ENCODE assay signal across 8 cellular contexts in the genomic region with DNA sequence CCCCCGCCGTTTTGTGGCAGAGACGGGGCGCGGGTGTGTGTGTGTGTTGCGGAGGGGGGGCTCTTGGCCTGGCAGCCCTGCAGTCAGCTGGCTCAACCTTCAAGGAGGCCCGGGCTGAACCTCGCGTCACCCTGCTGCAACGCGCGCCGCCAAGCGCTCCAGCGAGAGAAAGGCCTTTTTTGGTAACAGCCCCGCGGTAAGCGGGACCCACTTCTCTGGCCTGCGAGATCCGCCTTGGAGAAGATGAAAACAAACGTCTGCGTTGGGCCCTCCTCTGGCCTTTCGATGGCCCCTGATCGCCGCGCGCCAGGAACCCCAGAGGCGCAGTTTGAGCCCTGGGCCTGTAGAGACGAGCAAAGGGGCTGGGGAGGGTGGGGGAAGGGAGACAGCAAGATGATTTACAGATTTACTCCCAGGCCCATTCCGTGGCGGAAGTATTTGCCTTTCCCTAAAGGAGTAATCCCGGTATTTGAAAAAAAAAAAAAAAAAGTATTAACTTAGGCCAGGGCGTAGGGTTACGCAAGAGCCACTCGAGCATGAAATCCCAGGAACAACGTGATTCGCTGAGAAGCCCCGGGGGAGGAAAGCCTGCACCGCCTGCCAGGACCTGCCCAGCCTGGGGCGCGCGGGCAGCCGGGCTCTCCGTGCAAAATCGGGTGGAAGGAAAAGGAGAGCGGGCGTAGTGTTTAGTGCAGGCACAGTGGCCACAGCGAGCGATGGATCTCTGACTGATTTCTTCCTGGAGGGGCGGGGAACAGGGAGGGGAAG. TPM values are rescaled to one million over a fixed set of nuclear protein-coding genes. Genes with fewer than 3 reads are reported as not detected.
DNase-seq lines count a peak whose midpoint lies in the region; ATAC-seq and TF ChIP-seq lines count a peak whose summit lies in the region.

No MANE protein-coding gene starts in this region.

- H3K9me3 ChIP-seq in KOPT-K1 (ENCODE audit: insufficient read depth, low read length, poor library complexity, severe bottlenecking) (no peaks in the 10 kb centered on the region), Peyer's patch (no peaks in the 10 kb centered on the region)
- H3K9me3 ChIP-seq in naive thymus-derived CD4-positive, alpha-beta T cell (ENCODE audit: control insufficient read depth in 2 of 3, low read length in 3 of 3): no peaks in the 10 kb centered on the region

- TF ChIP-seq POLR2A in Peyer's patch (IDR thresholded peaks at IDR 0.05): peak; percentile 50 to 69

- H3K27ac ChIP-seq in KOPT-K1 (ENCODE audit: low read depth, low read length, poor library complexity, severe bottlenecking) (peak overlapping the region; percentile 96), Peyer's patch (peak overlapping the region; percentile 90 to 100 (median 98))
- peak overlapping the region; percentile 95 for H3K27ac ChIP-seq in naive thymus-derived CD4-positive, alpha-beta T cell (ENCODE audit: low read depth, low read length)

- DNase-seq in NK-92 treated with Interleukin-12 subunit alpha and Interleukin-12 subunit beta, amount 100 ng/mL, for 24 hours (lab: John Stamatoyannopoulos, UW): peak; percentile 48
- no peak for DNase-seq in NK-92 (lab: John Stamatoyannopoulos, UW; ENCODE audit: unreplicated experiment)
- DNase-seq in Peyer's patch: peak; percentile 85 to 93 (median 87)
- peak; percentile 52 to 63 for DNase-seq in activated T-helper 1 cell treated with anti-CD3 and anti-CD28 coated beads, Interleukin-2, amount 50 U/mL, for 16 hours (ENCODE audit: low read depth in 1 of 2, low spot score in 1 of 2)
- DNase-seq in fibroblast of gingiva (ENCODE audit: low read depth): peak; percentile 100
- DNase-seq in naive thymus-derived CD4-positive, alpha-beta T cell: peak; percentile 52 to 82 (median 71)
- DNase-seq in stimulated activated naive CD8-positive, alpha-beta T cell treated with anti-CD3 and anti-CD28 coated beads, Interleukin-15, Interleukin-2, amounts not matched to agents 100 U/mL and 50 U/mL, for 24 hours: peak; percentile 82

- H3K27ac Mint-ChIP-seq in naive thymus-derived CD4-positive, alpha-beta T cell: peak overlapping the region; percentile 92 to 98 (median 94)

- peaks cover 39 to 80% (median 73%) of the 10 kb centered on the region in 7 donors for H3K4me1 Mint-ChIP-seq in naive thymus-derived CD4-positive, alpha-beta T cell

- H3K9me3 Mint-ChIP-seq in naive thymus-derived CD4-positive, alpha-beta T cell: peaks cover 0 to 5% (median 0%) of the 10 kb centered on the region in 11 donors

- POLR2A ChIA-PET in naive thymus-derived CD4-positive, alpha-beta T cell (lab: Charles Lee): interaction anchor here (0.6 to 10.6 kb wide), 9 partner anchors 8 to 103 kb away, joined by 3 to 240 read pairs (median 6); no protein-coding TSS in a partner anchor

- peak overlapping the region; percentile 81 to 93 (median 90) for H3K4me3 Mint-ChIP-seq in naive thymus-derived CD4-positive, alpha-beta T cell

- H3K27me3 ChIP-seq in Peyer's patch: no peaks in the 10 kb centered on the region
- no peaks in the 10 kb centered on the region for H3K27me3 ChIP-seq in naive thymus-derived CD4-positive, alpha-beta T cell (ENCODE audit: control insufficient read depth in 2 of 2, insufficient read depth in 2 of 2, low read length in 2 of 2)

- H3K36me3 Mint-ChIP-seq in naive thymus-derived CD4-positive, alpha-beta T cell: peaks cover 0 to 10% (median 0%) of the 10 kb centered on the region in 5 donors

- H3K36me3 ChIP-seq in KOPT-K1 (ENCODE audit: insufficient read depth, low read length) (no peaks in the 10 kb centered on the region), Peyer's patch (no peaks in the 10 kb centered on the region)
- peaks cover 0 to 2% (median 0%) of the 10 kb centered on the region in 3 experiments for H3K36me3 ChIP-seq in naive thymus-derived CD4-positive, alpha-beta T cell (ENCODE audit: control insufficient read depth in 2 of 3, insufficient read depth in 3 of 3, low read length in 3 of 3)

- intact Hi-C loops in naive thymus-derived CD4-positive, alpha-beta T cell (cut with micrococcal nuclease): loop anchor here (1.0 to 10.0 kb wide), 5 partner anchors 7 to 582 kb away; partner anchors contain the start of gene SPTLC2 (in 1 of the 2)

- peaks cover 0 to 67% (median 15%) of the 10 kb centered on the region in 4 donors for H3K4me1 ChIP-seq in Peyer's patch
- H3K4me1 ChIP-seq in naive thymus-derived CD4-positive, alpha-beta T cell (ENCODE audit: control insufficient read depth in 2 of 2, insufficient read depth in 2 of 2, low read length in 2 of 2): peaks cover 32 to 60% of the 10 kb centered on the region in 2 donors

- ATAC-seq in naive thymus-derived CD4-positive, alpha-beta T cell: peak; percentile 47
- ATAC-seq in stimulated activated naive CD8-positive, alpha-beta T cell treated with anti-CD3 and anti-CD28 coated beads, Interleukin-15, Interleukin-2, amounts not matched to agents 100 U/mL and 50 U/mL, for 24 hours: peak; percentile 63

- CTCF ChIA-PET in naive thymus-derived CD4-positive, alpha-beta T cell (lab: Charles Lee): interaction anchor here (0.6 to 7.2 kb wide), 8 partner anchors 9 to 120 kb away, joined by 3 to 61 read pairs (median 6); no protein-coding TSS in a partner anchor

- no peaks in the 10 kb centered on the region for H3K27me3 Mint-ChIP-seq in naive thymus-derived CD4-positive, alpha-beta T cell

- H3K4me3 ChIP-seq in Peyer's patch: peak overlapping the region; percentile 52 to 62 (median 57)
- H3K4me3 ChIP-seq in naive thymus-derived CD4-positive, alpha-beta T cell (ENCODE audit: low read length): peak overlapping the region; percentile 79

- TF ChIP-seq CTCF in Peyer's patch (IDR thresholded peaks at IDR 0.05): peak in 2 of 6 experiments; percentile 18 to 25

RNA-seq across cellular contexts. Expression of gene IRF2BPL, which starts 4.5 kb away (rescaled TPM):
- 10 to 100 TPM; 10.3 to 20.6 (median 16.4) TPM for total RNA-seq in Peyer's patch
- 10 to 100 TPM; 30.2 to 45.2 (median 34.6) TPM for total RNA-seq in naive thymus-derived CD4-positive, alpha-beta T cell
- 1 to 10 TPM; 3.5 to 3.8 TPM for polyA plus RNA-seq in naive thymus-derived CD4-positive, alpha-beta T cell
